In the genomic region with DNA sequence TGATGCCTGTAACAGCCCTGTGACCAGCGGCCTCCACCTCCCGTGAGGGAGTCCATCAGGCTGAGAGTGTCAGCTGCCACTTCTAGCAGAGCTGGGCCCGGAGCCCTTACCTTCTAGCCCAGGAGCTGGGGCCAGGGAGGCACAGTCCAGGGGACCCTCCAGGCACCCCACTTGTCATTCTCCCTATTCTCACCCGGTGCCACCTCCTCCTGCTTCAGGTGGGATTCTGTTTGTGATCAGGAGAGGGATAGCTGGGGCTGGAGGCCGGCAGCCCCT, we compare ENCODE assay signal across 10 cellular contexts. TPM values are rescaled to one million over a fixed set of nuclear protein-coding genes. Genes with fewer than 3 reads are reported as not detected.
DNase-seq lines count a peak whose midpoint lies in the region; ATAC-seq and TF ChIP-seq lines count a peak whose summit lies in the region.
"Had no signal": no experiment of that assay in that cellular context is flagged by ENCODE, and none has a peak within 500 bp of the region (broad histone marks: within the 10 kb centered on the region; RNA-seq: fewer than 3 reads in every experiment).

No MANE protein-coding gene starts in this region.

- no CpG with 5 or more reads among the region's 5 CpGs for WGBS in right lobe of liver (ENCODE audit: insufficient coverage, low coverage, low lambda C conversion rate, missing lambda C conversion rate)

- DNase-seq in activated CD8-positive, alpha-beta memory T cell treated with anti-CD3 and anti-CD28 coated beads, Interleukin-2, amount 10 ng/mL, durations not matched to agents 7 days and 5 days = no peak
- no peak for DNase-seq in activated CD8-positive, alpha-beta memory T cell treated with anti-CD3 and anti-CD28 coated beads for 24 hours
- DNase-seq in activated naive CD4-positive, alpha-beta T cell treated with anti-CD3 and anti-CD28 coated beads, Interleukin-2, amount 50 U/mL, for 72 hours (ENCODE audit: low spot score in 2 of 2) = no peak
- DNase-seq in right lobe of liver (peak in 1 of 3 donors; percentile 51), substantia nigra (lab: John Stamatoyannopoulos, UW) (no peak), NCI-H510A (lab: John Stamatoyannopoulos, UW) (no peak), WERI-Rb-1 (no peak)

- intact Hi-C loops in right lobe of liver (cut with DNase I) = no loop called here

- H3K27me3 ChIP-seq in right lobe of liver (no peaks in the 10 kb centered on the region), WERI-Rb-1 (ENCODE audit: insufficient read depth, low read depth, severe bottlenecking) (no peaks in the 10 kb centered on the region)

- no peak for TF ChIP-seq POLR2A in right lobe of liver (IDR thresholded peaks at IDR 0.05)

- H3K9me3 ChIP-seq in right lobe of liver (no peaks in the 10 kb centered on the region), WERI-Rb-1 (ENCODE audit: severe bottlenecking) (no peaks in the 10 kb centered on the region)

- H3K27ac ChIP-seq in right lobe of liver (peak overlapping the region; percentile 53 to 76 (median 55)), substantia nigra (ENCODE audit: low read depth, low read length, poor library complexity, severe bottlenecking) (peak overlapping the region; percentile 26), WERI-Rb-1 (no peak overlapping the region)
- H3K27ac ChIP-seq: SK-N-MC had no signal

- TF ChIP-seq CTCF in right lobe of liver (IDR thresholded peaks at IDR 0.05) (no peak), WERI-Rb-1 (IDR thresholded peaks at IDR 0.05; ENCODE audit: low read depth, low read length) (no peak)

- no peak for ATAC-seq in activated CD8-positive, alpha-beta memory T cell treated with anti-CD3 and anti-CD28 coated beads, Interleukin-2, amount 10 ng/mL, durations not matched to agents 7 days and 5 days
- no peak for ATAC-seq in activated naive CD4-positive, alpha-beta T cell treated with anti-CD3 and anti-CD28 coated beads, Interleukin-2, amount 50 U/mL, for 72 hours
- no peak for ATAC-seq in right lobe of liver
- ATAC-seq in GM18870 (IDR thresholded peaks at IDR 0.05; ENCODE audit: unreplicated experiment) = no peak

- peaks cover 70% of the 10 kb centered on the region for H3K4me1 Mint-ChIP-seq in activated CD8-positive, alpha-beta memory T cell treated with anti-CD3 and anti-CD28 coated beads, Interleukin-2, amount 10 ng/mL, durations not matched to agents 7 days and 5 days

- peaks cover 0 to 25% (median 4%) of the 10 kb centered on the region in 4 donors for H3K4me1 ChIP-seq in right lobe of liver

- no peaks in the 10 kb centered on the region for H3K27me3 Mint-ChIP-seq in activated CD8-positive, alpha-beta memory T cell treated with anti-CD3 and anti-CD28 coated beads, Interleukin-2, amount 10 ng/mL, durations not matched to agents 7 days and 5 days

- H3K36me3 ChIP-seq in right lobe of liver (no peaks in the 10 kb centered on the region), WERI-Rb-1 (no peaks in the 10 kb centered on the region)

- H3K4me3 ChIP-seq in right lobe of liver (no peak overlapping the region), WERI-Rb-1 (ENCODE audit: low read depth, low read length) (no peak overlapping the region)
- H3K4me3 ChIP-seq: SK-N-MC had no signal

- H3K9me3 Mint-ChIP-seq in activated CD8-positive, alpha-beta memory T cell treated with anti-CD3 and anti-CD28 coated beads, Interleukin-2, amount 10 ng/mL, durations not matched to agents 7 days and 5 days (ENCODE audit: low read depth) = peaks cover 2% of the 10 kb centered on the region
- H3K9me3 Mint-ChIP-seq in activated naive CD4-positive, alpha-beta T cell treated with anti-CD3 and anti-CD28 coated beads, Interleukin-2, amount 50 U/mL, for 72 hours = peaks cover 0 to 15% of the 10 kb centered on the region in 2 donors

- peaks cover 27% of the 10 kb centered on the region for H3K36me3 Mint-ChIP-seq in activated CD8-positive, alpha-beta memory T cell treated with anti-CD3 and anti-CD28 coated beads, Interleukin-2, amount 10 ng/mL, durations not matched to agents 7 days and 5 days
- H3K36me3 Mint-ChIP-seq in activated naive CD4-positive, alpha-beta T cell treated with anti-CD3 and anti-CD28 coated beads, Interleukin-2, amount 50 U/mL, for 72 hours = peaks cover 21 to 52% of the 10 kb centered on the region in 2 donors

- H3K27ac Mint-ChIP-seq in activated CD8-positive, alpha-beta memory T cell treated with anti-CD3 and anti-CD28 coated beads, Interleukin-2, amount 10 ng/mL, durations not matched to agents 7 days and 5 days = peak overlapping the region; percentile 58
- H3K27ac Mint-ChIP-seq in activated naive CD4-positive, alpha-beta T cell treated with anti-CD3 and anti-CD28 coated beads, Interleukin-2, amount 50 U/mL, for 72 hours = peak overlapping the region; percentile 94 to 97

- H3K4me3 Mint-ChIP-seq in activated CD8-positive, alpha-beta memory T cell treated with anti-CD3 and anti-CD28 coated beads, Interleukin-2, amount 10 ng/mL, durations not matched to agents 7 days and 5 days = peak overlapping the region; percentile 90

- CTCF ChIA-PET in activated CD8-positive, alpha-beta memory T cell treated with anti-CD3 and anti-CD28 coated beads, Interleukin-2, amount 10 ng/mL, durations not matched to agents 7 days and 5 days (lab: Charles Lee) = interaction anchor here (0.6 kb wide), 1 partner anchor 17 kb away, joined by 4 read pairs; no protein-coding TSS in a partner anchor

RNA-seq across cellular contexts. Expression of a gene that starts 4.1 kb away (rescaled TPM):
- 10 to 100 TPM; 16.3 to 49.2 TPM for total RNA-seq in activated CD8-positive, alpha-beta memory T cell treated with anti-CD3 and anti-CD28 coated beads, Interleukin-2, amount 10 ng/mL, durations not matched to agents 7 days and 5 days
- total RNA-seq in activated naive CD4-positive, alpha-beta T cell treated with anti-CD3 and anti-CD28 coated beads, Interleukin-2, amount 50 U/mL, for 72 hours = 10 to 100 TPM; 39.4 to 44.1 TPM
- 1 to 10 TPM; 3.5 to 7.9 (median 4.6) TPM for total RNA-seq in right lobe of liver

RNA-seq across cellular contexts. Expression of a gene that starts 50.8 kb away (rescaled TPM):
- not detected for total RNA-seq in activated CD8-positive, alpha-beta memory T cell treated with anti-CD3 and anti-CD28 coated beads, Interleukin-2, amount 10 ng/mL, durations not matched to agents 7 days and 5 days
- total RNA-seq in activated naive CD4-positive, alpha-beta T cell treated with anti-CD3 and anti-CD28 coated beads, Interleukin-2, amount 50 U/mL, for 72 hours = not detected
- total RNA-seq in right lobe of liver = not detected
- total RNA-seq: aorta had no signal
